In genomic region chr20:46801003-46801702, GRCh38 we compare ENCODE assay signal across 13 cellular contexts.
"Had no signal": no experiment of that assay in that cellular context is flagged by ENCODE, and none has a peak within 500 bp of the region (broad histone marks: within the 10 kb centered on the region; RNA-seq: fewer than 3 reads in every experiment).

No MANE protein-coding gene starts in this region.

- H3K27me3 ChIP-seq: upper lobe of left lung had no signal

- H3K4me3 ChIP-seq: esophagus muscularis mucosa, upper lobe of left lung had no signal

- DNase-seq: activated CD4-positive, alpha-beta T cell treated with anti-CD3 and anti-CD28 coated beads for 4 hours; activated CD8-positive, alpha-beta memory T cell treated with anti-CD3 and anti-CD28 coated beads, Interleukin-2, amount 50 U/mL, for 48 hours; activated CD8-positive, alpha-beta T cell treated with anti-CD3 and anti-CD28 coated beads, Interleukin-2, amount 10 ng/mL, durations not matched to agents 7 days and 5 days; activated naive CD4-positive, alpha-beta T cell treated with Interleukin-2 at 50 U/mL for 16 hours; central memory CD4-positive, alpha-beta T cell; head of caudate nucleus; kidney; left ventricle myocardium superior; stimulated activated CD4-positive, alpha-beta T cell treated with anti-CD3 and anti-CD28 coated beads, Interleukin-12 subunit alpha, Interleukin-12 subunit beta, amount 100 ng/mL, for 4 hours; stimulated activated naive CD4-positive, alpha-beta T cell treated with Interleukin-2 at 50 U/mL for 16 hours; T-helper 1 cell; upper lobe of left lung had no signal

- H3K27ac ChIP-seq: esophagus muscularis mucosa, upper lobe of left lung had no signal

- H3K27ac Mint-ChIP-seq: activated CD8-positive, alpha-beta T cell treated with anti-CD3 and anti-CD28 coated beads, Interleukin-2, amount 10 ng/mL, durations not matched to agents 7 days and 5 days had no signal

- ATAC-seq: activated CD8-positive, alpha-beta T cell treated with anti-CD3 and anti-CD28 coated beads, Interleukin-2, amount 10 ng/mL, durations not matched to agents 7 days and 5 days; left ventricle myocardium superior had no signal

- H3K9me3 ChIP-seq: esophagus muscularis mucosa, upper lobe of left lung had no signal

- H3K4me3 Mint-ChIP-seq: activated CD8-positive, alpha-beta T cell treated with anti-CD3 and anti-CD28 coated beads, Interleukin-2, amount 10 ng/mL, durations not matched to agents 7 days and 5 days had no signal

- H3K4me1 ChIP-seq: esophagus muscularis mucosa, upper lobe of left lung had no signal

- H3K36me3 ChIP-seq: esophagus muscularis mucosa, upper lobe of left lung had no signal
